In the genomic region with DNA sequence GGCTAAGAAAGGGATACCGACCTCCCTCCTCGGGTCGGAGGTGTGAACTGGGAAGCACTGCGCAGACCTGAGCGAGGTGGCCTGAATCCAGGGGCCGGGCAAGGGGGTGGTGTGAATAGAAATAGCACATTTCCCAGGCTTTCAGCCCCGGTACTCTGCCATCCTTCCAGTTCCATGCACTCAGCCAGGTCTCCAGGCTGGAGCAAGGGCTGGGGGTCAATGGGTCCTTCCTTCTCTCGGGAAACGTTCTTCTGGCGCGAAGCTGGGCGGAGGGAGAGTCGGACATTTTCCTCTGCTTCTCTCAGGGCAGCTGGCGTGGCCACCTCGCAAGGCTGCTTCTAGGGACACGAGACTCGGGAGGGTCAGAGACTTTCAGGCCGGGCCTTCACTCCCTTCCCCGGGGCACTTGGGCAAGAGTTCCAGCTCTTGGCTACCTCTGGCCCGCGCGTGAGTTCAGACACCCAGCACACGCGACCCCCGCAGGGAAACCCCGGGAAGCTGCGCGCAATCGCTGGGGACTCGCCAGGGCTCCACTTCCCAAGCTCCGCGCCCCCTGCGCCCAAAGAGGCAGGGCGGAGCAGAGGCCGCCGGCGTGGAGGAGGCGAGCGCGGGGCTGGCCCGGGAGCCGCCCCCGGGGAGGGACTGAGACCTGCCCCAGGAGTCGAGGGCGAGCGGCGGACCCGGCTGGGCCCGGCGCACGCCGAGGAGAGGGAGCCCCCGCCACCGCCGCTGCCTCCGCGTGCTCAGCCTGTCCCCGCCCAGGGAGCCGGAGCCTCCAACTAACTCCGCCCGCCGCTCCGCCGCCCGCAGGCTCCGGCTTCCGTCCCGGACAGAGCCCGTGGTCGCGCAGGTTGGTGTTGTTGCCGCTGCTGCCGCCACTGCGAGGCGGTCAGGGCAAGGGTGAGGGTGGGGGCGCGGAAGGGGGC, we compare ENCODE assay signal across 8 cellular contexts. TPM values are rescaled to one million over a fixed set of nuclear protein-coding genes. Genes with fewer than 3 reads are reported as not detected.
DNase-seq lines count a peak whose midpoint lies in the region; ATAC-seq and TF ChIP-seq lines count a peak whose summit lies in the region.

A gene (plus strand): TSS at position 807 of the 926 bp plus-strand sequence. CDS start 110,891 bp downstream, outside the sequence.

- no peaks in the 10 kb centered on the region for H4K20me1 ChIP-seq in mammary epithelial cell (ENCODE audit: insufficient read depth, low read length)

- intact Hi-C loops in mammary epithelial cell (cut with micrococcal nuclease), result loop anchor here (2.0 kb wide), 1 partner anchor 74 kb away; no protein-coding TSS in a partner anchor

- peaks cover 42% of the 10 kb centered on the region for H3K79me2 ChIP-seq in mammary epithelial cell (ENCODE audit: insufficient read depth, low read length)

- WGBS in mammary epithelial cell (ENCODE audit: low coverage, missing lambda C conversion rate), result 0% methylated on average over 7 of the region's 77 CpGs

- peak within 1 kb of the TSS; percentile 93 for H3K4me2 ChIP-seq in mammary epithelial cell (ENCODE audit: insufficient read depth, low read depth, low read length)

- peak; percentile 87 for ATAC-seq in HG02885 (IDR thresholded peaks at IDR 0.05; ENCODE audit: poor library complexity, unreplicated experiment)

- DNase-seq in NCI-H524 (lab: John Stamatoyannopoulos, UW), result peak; percentile 33 to 52
- no peak for DNase-seq in NCI-H524 treated with DMSO at 0.1 percent for 48 hours (lab: John Stamatoyannopoulos, UW)
- DNase-seq in NCI-H2029 treated with DMSO at 0.1 percent for 48 hours (lab: John Stamatoyannopoulos, UW), result peak; percentile 31
- DNase-seq in WERI-Rb-1, result peak; percentile 72
- DNase-seq in mammary epithelial cell, result peak; percentile 81
- DNase-seq in immature natural killer cell, result peak; percentile 81 to 83 (median 81)
- peak; percentile 58 to 74 (median 59) for DNase-seq in stimulated activated CD4-positive, alpha-beta T cell treated with anti-CD3 and anti-CD28 coated beads, Interleukin-12 subunit alpha, Interleukin-12 subunit beta, amount 100 ng/mL, for 48 hours (ENCODE audit: low read depth in 2 of 3, low spot score in 1 of 3)

- no peak for TF ChIP-seq CTCF in WERI-Rb-1 (IDR thresholded peaks at IDR 0.05; ENCODE audit: low read depth, low read length)
- no peak for TF ChIP-seq CTCF in mammary epithelial cell (conservative IDR thresholded peaks at IDR 0.05 in 1 of 2, IDR thresholded peaks at IDR 0.05 in 1 of 2; ENCODE audit: extremely low read depth in 1 of 2, insufficient read depth in 1 of 2, low read depth in 1 of 2, low read length in 2 of 2)

- CTCF ChIA-PET in mammary epithelial cell (lab: Charles Lee; ENCODE audit: low non-redundant PET), result no interaction called here

- dilution Hi-C loops in mammary epithelial cell (cut with HindIII; ENCODE audit: low sequenced_read_pairs), result no loop called here

- peak within 1 kb of the TSS; percentile 93 for H3K4me3 ChIP-seq in WERI-Rb-1 (ENCODE audit: low read depth, low read length)
- H3K4me3 ChIP-seq in mammary epithelial cell (replicated peaks in 1 of 3; ENCODE audit: insufficient read depth in 1 of 3, low read depth in 2 of 3, low read length in 3 of 3), result peak within 1 kb of the TSS; percentile 79 to 88 (median 85)

- H3K9ac ChIP-seq in mammary epithelial cell (ENCODE audit: insufficient read depth, low read length), result peak within 1 kb of the TSS; percentile 99

- H3K4me1 ChIP-seq in mammary epithelial cell (ENCODE audit: insufficient read depth, low read length), result peaks cover 27% of the 10 kb centered on the region

- H3K4me1 Mint-ChIP-seq in immature natural killer cell, result peaks cover 26 to 54% of the 10 kb centered on the region in 2 donors

- H3K36me3 Mint-ChIP-seq in immature natural killer cell, result no peaks in the 10 kb centered on the region

- peak within 1 kb of the TSS; percentile 78 to 97 (median 92) for H3K27ac Mint-ChIP-seq in immature natural killer cell

- no TSS peak for BruUV-seq in mammary epithelial cell (replicated peaks; lab: Mats Ljungman, UMichigan)

- no peaks in the 10 kb centered on the region for H3K9me3 Mint-ChIP-seq in immature natural killer cell

- peak within 1 kb of the TSS; percentile 96 to 98 (median 97) for H3K4me3 Mint-ChIP-seq in immature natural killer cell

- H3K27ac ChIP-seq in WERI-Rb-1 (no peak within 1 kb of the TSS), mammary epithelial cell (ENCODE audit: insufficient read depth, low read depth, low read length) (peak within 1 kb of the TSS; percentile 92)

- H3K27me3 Mint-ChIP-seq in immature natural killer cell (ENCODE audit: low read depth in 3 of 3), result peaks cover 5 to 10% (median 10%) of the 10 kb centered on the region in 3 donors

- H2AFZ ChIP-seq in mammary epithelial cell (ENCODE audit: low read depth, low read length), result peak within 1 kb of the TSS; percentile 90

- H3K36me3 ChIP-seq in WERI-Rb-1 (no peaks in the 10 kb centered on the region), mammary epithelial cell (ENCODE audit: insufficient read depth, low read length) (no peaks in the 10 kb centered on the region)

- in situ Hi-C loops in mammary epithelial cell (cut with MboI; ENCODE audit: low sequenced_read_pairs in 2 of 2), result loop anchor here in 1 of 2 donors (25.0 kb wide), 1 partner anchor 167 kb away; no protein-coding TSS in a partner anchor

- H3K27me3 ChIP-seq in WERI-Rb-1 (ENCODE audit: insufficient read depth, low read depth, severe bottlenecking) (peaks cover 19% of the 10 kb centered on the region), mammary epithelial cell (ENCODE audit: insufficient read depth, low read length) (no peaks in the 10 kb centered on the region)

- H3K9me3 ChIP-seq in WERI-Rb-1 (ENCODE audit: severe bottlenecking), result no peaks in the 10 kb centered on the region
- no peaks in the 10 kb centered on the region for H3K9me3 ChIP-seq in mammary epithelial cell (replicated peaks; ENCODE audit: insufficient read depth, low read length)

RNA-seq across cellular contexts. Expression of the gene that starts here (rescaled TPM):
- total RNA-seq in mammary epithelial cell, result 100 to 1,000 TPM; 173 to 391 TPM
- polyA plus RNA-seq in mammary epithelial cell, result 112 TPM
- 146 TPM for polyA minus RNA-seq in mammary epithelial cell
- polyA plus RNA-seq in immature natural killer cell, result 10 to 100 TPM; 55.2 to 96.2 (median 95.6) TPM
